In genomic region chr11:31801298-31801702, GRCh38 we compare ENCODE assay signal across 19 cellular contexts. TPM values are rescaled to one million over a fixed set of nuclear protein-coding genes. Genes with fewer than 3 reads are reported as not detected.
DNase-seq lines count a peak whose midpoint lies in the region; ATAC-seq and TF ChIP-seq lines count a peak whose summit lies in the region.
"Had no signal": no experiment of that assay in that cellular context is flagged by ENCODE, and none has a peak within 500 bp of the region (broad histone marks: within the 10 kb centered on the region; RNA-seq: fewer than 3 reads in every experiment).

No MANE protein-coding gene starts in this region.

- H3K9me3 ChIP-seq in CD8-positive, alpha-beta T cell (ENCODE audit: low read length), result peaks cover 13% of the 10 kb centered on the region
- H3K9me3 ChIP-seq: Caco-2 had no signal

- POLR2A ChIA-PET in CD8-positive, alpha-beta T cell (lab: Charles Lee), result no interaction called here

- H3K4me1 ChIP-seq in CD8-positive, alpha-beta T cell (ENCODE audit: insufficient read depth, low read length), result peaks cover 45% of the 10 kb centered on the region
- H3K4me1 ChIP-seq: Caco-2 had no signal

- peak overlapping the region; percentile 60 for H3K27ac ChIP-seq in cingulate gyrus (ENCODE audit: low read depth, low read length)
- H3K27ac ChIP-seq in CD8-positive, alpha-beta T cell (ENCODE audit: low read depth, low read length), result no peak overlapping the region
- H3K27ac ChIP-seq: Peyer's patch had no signal

- intact Hi-C loops in CD8-positive, alpha-beta T cell (cut with DNase I, micrococcal nuclease), result no loop called here

- H3K4me1 Mint-ChIP-seq in activated naive CD4-positive, alpha-beta T cell treated with anti-CD3 and anti-CD28 coated beads, Interleukin-2, amount 50 U/mL, for 24 hours, result peaks cover 44% of the 10 kb centered on the region
- peaks cover 54% of the 10 kb centered on the region for H3K4me1 Mint-ChIP-seq in CD8-positive, alpha-beta T cell (ENCODE audit: low read depth)

- no peak for ATAC-seq in CD8-positive, alpha-beta T cell
- ATAC-seq: HepG2 had no signal

- CTCF ChIA-PET in CD8-positive, alpha-beta T cell (lab: Charles Lee), result no interaction called here

- TF ChIP-seq CTCF in CD8-positive, alpha-beta T cell (IDR thresholded peaks at IDR 0.05), result no peak
- no peak for TF ChIP-seq CTCF in foreskin fibroblast (IDR thresholded peaks at IDR 0.05; ENCODE audit: low read depth, low read length)

- peak overlapping the region; percentile 35 for H3K27ac Mint-ChIP-seq in activated naive CD4-positive, alpha-beta T cell treated with anti-CD3 and anti-CD28 coated beads, Interleukin-2, amount 50 U/mL, for 24 hours
- no peak overlapping the region for H3K27ac Mint-ChIP-seq in CD8-positive, alpha-beta T cell
- H3K27ac Mint-ChIP-seq: CD14-positive monocyte had no signal

- H3K36me3 Mint-ChIP-seq in activated naive CD4-positive, alpha-beta T cell treated with anti-CD3 and anti-CD28 coated beads, Interleukin-2, amount 50 U/mL, for 24 hours, result peaks cover 10% of the 10 kb centered on the region
- H3K36me3 Mint-ChIP-seq in CD8-positive, alpha-beta T cell, result no peaks in the 10 kb centered on the region

- H3K27me3 Mint-ChIP-seq in activated naive CD4-positive, alpha-beta T cell treated with anti-CD3 and anti-CD28 coated beads, Interleukin-2, amount 50 U/mL, for 24 hours, result peaks cover 64% of the 10 kb centered on the region
- H3K27me3 Mint-ChIP-seq in CD8-positive, alpha-beta T cell (ENCODE audit: low read depth), result peaks cover 71% of the 10 kb centered on the region

- H3K4me3 ChIP-seq in CD8-positive, alpha-beta T cell (ENCODE audit: low read depth, low read length), result no peak overlapping the region
- H3K4me3 ChIP-seq in foreskin fibroblast (ENCODE audit: low read depth in 1 of 2, low read length in 2 of 2), result no peak overlapping the region
- H3K4me3 ChIP-seq: Peyer's patch had no signal

- no peaks in the 10 kb centered on the region for H3K36me3 ChIP-seq in CD8-positive, alpha-beta T cell (ENCODE audit: insufficient read depth, low read length)
- H3K36me3 ChIP-seq: Peyer's patch had no signal

- no peak for DNase-seq in activated naive CD4-positive, alpha-beta T cell (lab: John Stamatoyannopoulos, UW)
- DNase-seq in mucosa of gallbladder (ENCODE audit: low spot score) (peak; percentile 5), DMS53 (lab: John Stamatoyannopoulos, UW) (no peak), foreskin fibroblast (no peak), NCI-H446 treated with DMSO at 0.1 percent for 48 hours (lab: John Stamatoyannopoulos, UW) (no peak)
- no peak for DNase-seq in CD8-positive, alpha-beta T cell
- DNase-seq: Caco-2, GOT3, Karpas-422, MM.1S, NCI-H1105, NCI-H1694 treated with DMSO at 0.1 percent for 48 hours, NCI-H510A, Peyer's patch, Right ventricle myocardium superior had no signal

- peaks cover 69% of the 10 kb centered on the region for H3K27me3 ChIP-seq in CD8-positive, alpha-beta T cell (ENCODE audit: insufficient read depth, low read length)

- no peak overlapping the region for H3K4me3 Mint-ChIP-seq in activated naive CD4-positive, alpha-beta T cell treated with anti-CD3 and anti-CD28 coated beads, Interleukin-2, amount 50 U/mL, for 24 hours
- H3K4me3 Mint-ChIP-seq in CD8-positive, alpha-beta T cell, result no peak overlapping the region

- H3K9me3 Mint-ChIP-seq in activated naive CD4-positive, alpha-beta T cell treated with anti-CD3 and anti-CD28 coated beads, Interleukin-2, amount 50 U/mL, for 24 hours, result peaks cover 20% of the 10 kb centered on the region
- H3K9me3 Mint-ChIP-seq in CD8-positive, alpha-beta T cell, result peaks cover 6% of the 10 kb centered on the region

RNA-seq across cellular contexts. Expression of gene PAX6, which starts 9.8 kb away (rescaled TPM):
- 0.03 TPM for total RNA-seq in mucosa of gallbladder
- total RNA-seq in CD8-positive, alpha-beta T cell, result not detected
- total RNA-seq: Right ventricle myocardium superior had no signal
